In genomic region chr6:12593720-12594540, GRCh38 we compare ENCODE assay signal across 12 cellular contexts.
DNase-seq lines count a peak whose midpoint lies in the region; ATAC-seq and TF ChIP-seq lines count a peak whose summit lies in the region.
"Had no signal": no experiment of that assay in that cellular context is flagged by ENCODE, and none has a peak within 500 bp of the region (broad histone marks: within the 10 kb centered on the region; RNA-seq: fewer than 3 reads in every experiment).

No MANE protein-coding gene starts in this region.

- H2AFZ ChIP-seq in MM.1S (ENCODE audit: low read length), result 0 out of 2 replicates have a peak overlapping the region, but pooled peaks have one; percentile 45

- TF ChIP-seq CTCF in MM.1S (IDR thresholded peaks at IDR 0.05; ENCODE audit: low read length), result no peak
- no peak for TF ChIP-seq CTCF in testis (IDR thresholded peaks at IDR 0.05)

- no peaks in the 10 kb centered on the region for H3K79me2 ChIP-seq in MM.1S (ENCODE audit: low read length)

- peak; percentile 53 for ATAC-seq in GM18907 (IDR thresholded peaks at IDR 0.05; ENCODE audit: unreplicated experiment)
- ATAC-seq in esophagus mucosa, result no peak
- ATAC-seq in HG02840 (IDR thresholded peaks at IDR 0.05; ENCODE audit: low FRiP score, unreplicated experiment), result no peak
- no peak for ATAC-seq in HG02884 (IDR thresholded peaks at IDR 0.05; ENCODE audit: unreplicated experiment)

- no peak overlapping the region for H3K9ac ChIP-seq in MM.1S (ENCODE audit: low read length)

- H3K9me3 ChIP-seq in MM.1S (replicated peaks; ENCODE audit: insufficient read depth, low read length), result no peaks in the 10 kb centered on the region
- H3K9me3 ChIP-seq in testis, result no peaks in the 10 kb centered on the region

- 30 to 56% methylated on average over 12 of the region's 12 CpGs for WGBS in testis, 2 donors

- H3K27me3 ChIP-seq in MM.1S (replicated peaks; ENCODE audit: insufficient read depth, low read length), result no peaks in the 10 kb centered on the region
- H3K27me3 ChIP-seq in testis, result no peaks in the 10 kb centered on the region

- no peak for TF ChIP-seq POLR2A in testis (IDR thresholded peaks at IDR 0.05)

- H3K4me3 ChIP-seq in MM.1S (ENCODE audit: low read length) (no peak overlapping the region), testis (no peak overlapping the region)

- H3K4me2 ChIP-seq in MM.1S (ENCODE audit: low read depth, low read length), result peak overlapping the region; percentile 59; the same call in 1 of the 2 replicates

- H3K27ac ChIP-seq in MM.1S (ENCODE audit: low read length), result peak overlapping the region; percentile 30; the same call in 1 of the 2 replicates
- H3K27ac ChIP-seq in testis, result no peak overlapping the region

- H3K9me2 ChIP-seq in MM.1S (replicated peaks; ENCODE audit: insufficient read depth, low read length), result no peaks in the 10 kb centered on the region

- DNase-seq in MM.1S (no peak), glomerular visceral epithelial cell (ENCODE audit: extremely low spot score) (peak; percentile 74), testis (peak; percentile 52)
- DNase-seq: CD4-positive, alpha-beta T cell; GF-D8; NCI-H1417 treated with DMSO at 0.1 percent for 48 hours; NCI-H748 treated with DMSO at 0.1 percent for 48 hours; stimulated activated naive CD4-positive, alpha-beta T cell treated with Interleukin-2 at 50 U/mL for 16 hours had no signal

- peaks cover 16% of the 10 kb centered on the region for H3K4me1 ChIP-seq in MM.1S (ENCODE audit: low read length)
- H3K4me1 ChIP-seq in testis, result peaks cover 12% of the 10 kb centered on the region

- H3F3A ChIP-seq in MM.1S (ENCODE audit: insufficient read depth, low read length), result 0 out of 2 replicates have a peak, but pooled peaks cover 10% of the 10 kb centered on the region

- intact Hi-C loops in testis (cut with DNase I; ENCODE audit: low total_unique reads), result no loop called here

- H3K36me3 ChIP-seq in MM.1S (replicated peaks; ENCODE audit: insufficient read depth, low read length) (no peaks in the 10 kb centered on the region), testis (ENCODE audit: low read depth, missing control alignments) (no peaks in the 10 kb centered on the region)

- no peaks in the 10 kb centered on the region for H4K20me1 ChIP-seq in MM.1S (ENCODE audit: insufficient read depth, low read length)
